In the genomic region with DNA sequence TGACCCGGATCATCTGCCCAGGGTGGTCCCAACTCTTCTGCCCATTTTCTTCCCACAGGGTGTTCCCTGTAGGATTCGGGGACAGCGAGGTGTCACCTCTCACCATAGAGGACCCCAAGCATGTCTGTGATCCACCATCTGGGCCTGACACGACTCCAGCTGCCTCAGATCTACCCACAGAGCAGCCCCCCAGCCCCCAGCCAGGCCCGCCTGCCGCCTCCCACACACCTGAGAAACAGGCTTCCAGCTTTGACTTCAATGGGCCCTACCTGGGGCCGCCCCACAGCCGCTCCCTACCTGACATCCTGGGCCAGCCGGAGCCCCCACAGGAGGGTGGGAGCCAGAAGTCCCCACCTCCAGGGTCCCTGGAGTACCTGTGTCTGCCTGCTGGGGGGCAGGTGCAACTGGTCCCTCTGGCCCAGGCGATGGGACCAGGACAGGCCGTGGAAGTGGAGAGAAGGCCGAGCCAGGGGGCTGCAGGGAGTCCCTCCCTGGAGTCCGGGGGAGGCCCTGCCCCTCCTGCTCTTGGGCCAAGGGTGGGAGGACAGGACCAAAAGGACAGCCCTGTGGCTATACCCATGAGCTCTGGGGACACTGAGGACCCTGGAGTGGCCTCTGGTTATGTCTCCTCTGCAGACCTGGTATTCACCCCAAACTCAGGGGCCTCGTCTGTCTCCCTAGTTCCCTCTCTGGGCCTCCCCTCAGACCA, we compare ENCODE assay signal across 30 cellular contexts. TPM values are rescaled to one million over a fixed set of nuclear protein-coding genes. Genes with fewer than 3 reads are reported as not detected.
"Had no signal": no experiment of that assay in that cellular context is flagged by ENCODE, and none has a peak within 500 bp of the region (broad histone marks: within the 10 kb centered on the region; RNA-seq: fewer than 3 reads in every experiment).

No MANE protein-coding gene starts in this region.

- H3K27ac Mint-ChIP-seq: naive thymus-derived CD4-positive, alpha-beta T cell; type B pancreatic cell had no signal

- H3K4me2 ChIP-seq: smooth muscle cell had no signal

- H3K27me3 Mint-ChIP-seq: naive thymus-derived CD4-positive, alpha-beta T cell had no signal

- H3K4me1 ChIP-seq: right atrium auricular region had no signal

- H3K9me3 ChIP-seq: esophagus squamous epithelium, heart right ventricle, right atrium auricular region had no signal

- H3K27me3 ChIP-seq: right atrium auricular region had no signal

- H3K36me3 ChIP-seq: right atrium auricular region had no signal

- H3K9me3 Mint-ChIP-seq: activated T-helper 1 cell treated with anti-CD3 and anti-CD28 coated beads, Interleukin-12 subunit alpha, Interleukin-12 subunit beta, Interleukin-2, Interleukin-4 antibody, amounts not matched to agents 30 ng/mL and 10 ng/mL and 1 ng/mL, durations not matched to agents 14 hours and 24 hours and 36 hours; central memory CD8-positive, alpha-beta T cell; naive thymus-derived CD4-positive, alpha-beta T cell; type B pancreatic cell had no signal

- H3K4me3 Mint-ChIP-seq: activated T-helper 1 cell treated with anti-CD3 and anti-CD28 coated beads, Interleukin-12 subunit alpha, Interleukin-12 subunit beta, Interleukin-2, Interleukin-4 antibody, amounts not matched to agents 30 ng/mL and 10 ng/mL and 1 ng/mL, durations not matched to agents 14 hours and 24 hours and 36 hours; central memory CD8-positive, alpha-beta T cell; naive thymus-derived CD4-positive, alpha-beta T cell; type B pancreatic cell had no signal

- DNase-seq: activated CD4-positive, alpha-beta T cell treated with anti-CD3 and anti-CD28 coated beads for 48 hours; activated CD4-positive, alpha-beta T cell treated with anti-CD3 and anti-CD28 coated beads, Interleukin-2, amount 50 U/mL, for 48 hours; activated effector memory CD4-positive, alpha-beta T cell treated with anti-CD3 and anti-CD28 coated beads, Interleukin-2, amount 50 U/mL, for 16 hours; activated naive CD4-positive, alpha-beta T cell treated with anti-CD3 and anti-CD28 coated beads, Interleukin-2, amount 50 U/mL, for 16 hours; activated T-cell treated with anti-CD3 and anti-CD28 coated beads, Interleukin-2, amount 50 U/mL, for 1 hour; amniotic stem cell; effector CD8-positive, alpha-beta T cell; esophagus squamous epithelium; foreskin melanocyte; heart right ventricle; left ventricle myocardium superior; mammary epithelial cell; midbrain; naive thymus-derived CD4-positive, alpha-beta T cell; occipital lobe; stimulated activated CD4-positive, alpha-beta T cell treated with anti-CD3 and anti-CD28 coated beads, Interleukin-15, amount 100 ng/mL, for 24 hours; stimulated activated CD4-positive, alpha-beta T cell treated with anti-CD3 and anti-CD28 coated beads, Interleukin-2, amount 100 ng/mL, for 24 hours; stimulated activated naive CD4-positive, alpha-beta T cell treated with Interleukin-2 at 50 U/mL for 16 hours had no signal

- FAIRE-seq: bronchial epithelial cell, colon, endometrium had no signal

- H3K36me3 Mint-ChIP-seq: type B pancreatic cell had no signal

- H3K27ac ChIP-seq: epithelial cell of prostate, esophagus squamous epithelium, right atrium auricular region, SK-N-MC, VCaP had no signal

- H3K4me1 Mint-ChIP-seq: central memory CD8-positive, alpha-beta T cell had no signal

- H3K4me3 ChIP-seq: esophagus squamous epithelium, heart right ventricle, right atrium auricular region, SK-N-MC, smooth muscle cell had no signal

RNA-seq across cellular contexts. Expression of a gene that starts 24.0 kb away (rescaled TPM):
- total RNA-seq: bronchial epithelial cell, mammary epithelial cell, smooth muscle cell had no signal
- polyA plus RNA-seq: mammary epithelial cell; naive thymus-derived CD4-positive, alpha-beta T cell; neural cell had no signal
